8 cellular contexts compared by ENCODE assay signal in genomic region chr10:104120903-104121484, GRCh38. TPM values are rescaled to one million over a fixed set of nuclear protein-coding genes. Genes with fewer than 3 reads are reported as not detected.
DNase-seq lines count a peak whose midpoint lies in the region; ATAC-seq and TF ChIP-seq lines count a peak whose summit lies in the region.

No MANE protein-coding gene starts in this region.

- H3K9me3 ChIP-seq in hepatocyte (ENCODE audit: low read depth), result no peaks in the 10 kb centered on the region
- no peaks in the 10 kb centered on the region for H3K9me3 ChIP-seq in aorta (ENCODE audit: control insufficient read depth, low read length)

- intact Hi-C loops in aorta (cut with DNase I), result loop anchor here (1.0 to 5.0 kb wide), 5 partner anchors 74 to 234 kb away; partner anchors contain the start of genes SLK (in 1 of the 2) and STN1 (in 1 of the 2)

- WGBS in hepatocyte (ENCODE audit: low lambda C conversion rate, missing lambda C conversion rate), result 2% methylated on average over 28 of the region's 28 CpGs
- WGBS in aorta, 2 donors, result 0% methylated on average over 28 of the region's 28 CpGs

- peak overlapping the region; percentile 98 for H3K9ac ChIP-seq in rectal smooth muscle tissue (ENCODE audit: low read length)

- no peaks in the 10 kb centered on the region for H4K20me1 ChIP-seq in hepatocyte (ENCODE audit: insufficient read depth, poor library complexity, severe bottlenecking)

- no peaks in the 10 kb centered on the region for H3K36me3 ChIP-seq in hepatocyte (replicated peaks; ENCODE audit: insufficient read depth, low read depth)
- H3K36me3 ChIP-seq in rectal smooth muscle tissue (ENCODE audit: control insufficient read depth, insufficient read depth, low read length), result no peaks in the 10 kb centered on the region
- no peaks in the 10 kb centered on the region for H3K36me3 ChIP-seq in aorta (ENCODE audit: control insufficient read depth in 1 of 2, insufficient read depth in 2 of 2, low read length in 1 of 2)

- H3K27ac ChIP-seq in hepatocyte (peak overlapping the region; percentile 98), rectal smooth muscle tissue (ENCODE audit: low read depth, low read length) (peak overlapping the region; percentile 97), aorta (ENCODE audit: low read depth in 1 of 2, low read length in 2 of 2) (peak overlapping the region; percentile 94 to 96)

- H3K27me3 ChIP-seq in hepatocyte (no peaks in the 10 kb centered on the region), rectal smooth muscle tissue (ENCODE audit: control insufficient read depth, insufficient read depth, low read length) (no peaks in the 10 kb centered on the region), aorta (ENCODE audit: control insufficient read depth in 1 of 2, insufficient read depth in 2 of 2, low read length in 1 of 2) (no peaks in the 10 kb centered on the region)

- peak overlapping the region; percentile 87 for H2AFZ ChIP-seq in hepatocyte

- H3K4me1 ChIP-seq in hepatocyte (ENCODE audit: insufficient read depth) (peaks cover 7% of the 10 kb centered on the region), rectal smooth muscle tissue (ENCODE audit: control insufficient read depth, insufficient read depth, low read length) (peaks cover 2% of the 10 kb centered on the region), aorta (ENCODE audit: control insufficient read depth in 1 of 2, insufficient read depth in 2 of 2, low read length in 2 of 2) (no peaks in the 10 kb centered on the region)

- no peaks in the 10 kb centered on the region for H3K9me2 ChIP-seq in hepatocyte (replicated peaks; ENCODE audit: insufficient read depth)

- H3K79me2 ChIP-seq in hepatocyte, result no peaks in the 10 kb centered on the region

- H3K4me3 ChIP-seq in astrocyte of the cerebellum (ENCODE audit: low read depth, low read length) (peak overlapping the region; percentile 80), hepatocyte (peak overlapping the region; percentile 33), rectal smooth muscle tissue (ENCODE audit: low read length) (peak overlapping the region; percentile 82), aorta (ENCODE audit: low read length in 2 of 2) (peak overlapping the region; percentile 67 to 81)

- in situ Hi-C loops in astrocyte of the cerebellum (cut with HindIII; ENCODE audit: low sequenced_read_pairs), result no loop called here

- peak overlapping the region; percentile 82 for H3K4me2 ChIP-seq in hepatocyte

- peak; percentile 91 for ATAC-seq in aorta (ENCODE audit: low FRiP score)

- no peak for TF ChIP-seq CTCF in astrocyte of the cerebellum (IDR thresholded peaks at IDR 0.05; ENCODE audit: low read depth, low read length, missing control alignments)
- TF ChIP-seq CTCF in hepatocyte (IDR thresholded peaks at IDR 0.05; ENCODE audit: poor library complexity), result no peak

- DNase-seq in DMS79 treated with DMSO at 0.1 percent for 48 hours (lab: John Stamatoyannopoulos, UW) (peak; percentile 3), HCEC 1CT (peak; percentile 95), NAMALWA (ENCODE audit: low spot score) (peak; percentile 86), T1000 (lab: John Stamatoyannopoulos, UW) (peak; percentile 71), astrocyte of the cerebellum (ENCODE audit: low read depth) (peak; percentile 89), hepatocyte (ENCODE audit: low spot score) (peak; percentile 96), aorta (peak; percentile 95 to 96)

RNA-seq across cellular contexts. Expression of gene SFR1, which starts 1.0 kb away (rescaled TPM):
- total RNA-seq in hepatocyte (7.1 and 7.3 TPM in 2 replicates), aorta (1 to 10 TPM; 6.0 to 6.5 TPM)
- polyA plus RNA-seq in hepatocyte (6.0 and 7.1 TPM in 2 replicates), aorta (1 to 10 TPM; 6.8 to 8.9 TPM)

RNA-seq across cellular contexts. Expression of gene COL17A1, which starts 35.3 kb away (rescaled TPM):
- total RNA-seq in hepatocyte (5.7 and 7.5 TPM in 2 replicates), aorta (1 to 10 TPM in 1 of 2 donors, under 1 TPM in 1; 0.87 to 1.5 TPM)
- polyA plus RNA-seq in hepatocyte (2.1 and 3.3 TPM in 2 replicates), aorta (1 to 10 TPM in 1 of 2 donors, under 1 TPM in 1; 0.28 to 1.5 TPM)

Comparison
In these comparisons a context has a peak if more than half of its experiments do, and no peak if none do; other contexts are left out.
1. Peak in every context shown above with its lines: DNase-seq, ATAC-seq, H3K4me3 ChIP-seq and H3K27ac ChIP-seq.
2. DNase-seq: peak in every context shown above with its lines; median percentile 96 in hepatocyte; 96 in aorta; 95 in HCEC 1CT; 89 in astrocyte of the cerebellum; 86 in NAMALWA; 71 in T1000; 3 in DMS79 treated with DMSO at 0.1 percent for 48 hours.